In the genomic region with DNA sequence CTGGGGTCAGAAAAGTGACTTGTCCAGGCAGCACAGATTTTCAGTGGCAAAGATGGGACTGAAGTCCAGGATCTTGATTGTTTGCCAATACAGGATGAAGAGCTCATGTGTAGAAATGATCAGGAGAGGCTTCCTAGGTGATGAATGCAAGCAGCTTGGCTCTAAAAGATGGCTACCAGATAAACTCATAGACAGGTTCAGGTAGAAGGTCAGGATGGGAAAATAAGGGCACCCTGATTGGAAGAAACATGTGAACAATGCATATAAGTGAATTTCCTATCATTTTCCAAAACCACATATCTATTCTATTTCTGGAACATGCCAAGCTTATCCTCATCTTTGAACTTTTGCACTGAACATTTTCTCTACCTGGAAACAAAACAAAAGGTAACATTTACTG, we compare ENCODE assay signal across 25 cellular contexts.
A peak's percentile ranks its signal among the peaks of the same experiment; 100 is the strongest.
DNase-seq lines count a peak whose midpoint lies in the region; ATAC-seq, FAIRE-seq and TF ChIP-seq lines count a peak whose summit lies in the region.
"Had no signal": no experiment of that assay in that cellular context is flagged by ENCODE, and none has a peak within 500 bp of the region (broad histone marks: within the 10 kb centered on the region; RNA-seq: fewer than 3 reads in every experiment).

No MANE protein-coding gene starts in this region.

- no peak for DNase-seq in MCF 10A (ENCODE audit: unreplicated experiment)
- DNase-seq in mammary epithelial cell = no peak
- DNase-seq in K562 (ENCODE audit: extremely low read depth in 1 of 4, low spot score in 3 of 4) = no peak
- no peak for DNase-seq in NCI-H128 (lab: John Stamatoyannopoulos, UW; ENCODE audit: unreplicated experiment)
- DNase-seq in NCI-H2029 treated with DMSO at 0.1 percent for 48 hours (lab: John Stamatoyannopoulos, UW) = no peak
- DNase-seq: AML-193; CD4-positive, alpha-beta T cell; DND-41; Kasumi-1; MV-4-11; NCI-H1105 treated with DMSO at 0.1 percent for 48 hours; NCI-H2029; NCI-H226; NCI-H524; NCI-H774; SHP77; T-helper 1 cell had no signal

- TF ChIP-seq RAD21 in K562 (CRISPR knock-in tag; conservative IDR thresholded peaks at IDR 0.05 in 1 of 2, IDR thresholded peaks at IDR 0.05 in 1 of 2) = no peak

- no peak overlapping the region for H3K4me3 Mint-ChIP-seq in MCF 10A (ENCODE audit: unreplicated experiment)
- H3K4me3 Mint-ChIP-seq: CD4-positive, alpha-beta T cell had no signal

- H3K36me3 ChIP-seq in mammary epithelial cell (ENCODE audit: insufficient read depth, low read length) (no peaks in the 10 kb centered on the region), K562 (ENCODE audit: control insufficient read depth, insufficient read depth, low read length) (no peaks in the 10 kb centered on the region; the same call in 2 of the 3 replicates), parathyroid adenoma (ENCODE audit: control insufficient read depth, insufficient read depth, low read length) (no peaks in the 10 kb centered on the region)
- H3K36me3 ChIP-seq: BLaER1 treated with 17β-estradiol and CSF1 and Interleukin-3, amounts not matched to agents 10 nM and 100 nM had no signal

- no peaks in the 10 kb centered on the region for H3K27me3 Mint-ChIP-seq in MCF 10A (ENCODE audit: insufficient read depth, unreplicated experiment)
- H3K27me3 Mint-ChIP-seq: CD4-positive, alpha-beta T cell had no signal

- POLR2A ChIA-PET in MCF 10A (lab: Yijun Ruan, JAX) (interaction anchor here (0.6 kb wide), 1 partner anchor 332 kb away, joined by 3 read pairs; no protein-coding TSS in a partner anchor), K562 (lab: Yijun Ruan, JAX) (no interaction called here)

- peak; percentile 19 for FAIRE-seq in K562 (lab: Jason Lieb, UNC)
- FAIRE-seq: A204.1, GM19239, H54 had no signal

- H3K79me2 ChIP-seq in mammary epithelial cell (ENCODE audit: insufficient read depth, low read length) (no peaks in the 10 kb centered on the region), K562 (ENCODE audit: control insufficient read depth, insufficient read depth, low read length) (no peaks in the 10 kb centered on the region), parathyroid adenoma (no peaks in the 10 kb centered on the region)

- intact Hi-C loops in MCF 10A (cut with micrococcal nuclease) (no loop called here), mammary epithelial cell (cut with micrococcal nuclease) (no loop called here), K562 (cut with micrococcal nuclease) (no loop called here)

- no peak overlapping the region for H3K4me3 ChIP-seq in mammary epithelial cell (replicated peaks in 1 of 3; ENCODE audit: insufficient read depth in 1 of 3, low read depth in 2 of 3, low read length in 3 of 3)
- no peak overlapping the region for H3K4me3 ChIP-seq in K562
- H3K4me3 ChIP-seq in parathyroid adenoma (ENCODE audit: low read depth, low read length) = no peak overlapping the region
- H3K4me3 ChIP-seq: BLaER1 treated with 17β-estradiol and CSF1 and Interleukin-3, amounts not matched to agents 10 nM and 100 nM had no signal

- CTCF ChIA-PET in MCF 10A (lab: Yijun Ruan, JAX) (interaction anchor here (1.5 kb wide), 1 partner anchor 151 kb away, joined by 4 read pairs; no protein-coding TSS in a partner anchor), mammary epithelial cell (lab: Charles Lee; ENCODE audit: low non-redundant PET) (no interaction called here), K562 (lab: Yijun Ruan, JAX; ENCODE audit: low intra/inter-chr PET ratio) (no interaction called here)

- H3K27ac Mint-ChIP-seq in MCF 10A (ENCODE audit: low read depth, unreplicated experiment) = peak overlapping the region; percentile 43
- H3K27ac Mint-ChIP-seq: CD4-positive, alpha-beta T cell had no signal

- TF ChIP-seq CTCF in MCF 10A (IDR thresholded peaks at IDR 0.05; ENCODE audit: unreplicated experiment) = no peak
- no peak for TF ChIP-seq CTCF in mammary epithelial cell (conservative IDR thresholded peaks at IDR 0.05 in 1 of 2, IDR thresholded peaks at IDR 0.05 in 1 of 2; ENCODE audit: extremely low read depth in 1 of 2, insufficient read depth in 1 of 2, low read depth in 1 of 2, low read length in 2 of 2)
- TF ChIP-seq CTCF in K562 (IDR thresholded peaks at IDR 0.05 in 2 of 3, conservative IDR thresholded peaks at IDR 0.05 in 1 of 3; ENCODE audit: insufficient read depth in 2 of 3, low read depth in 1 of 3, low read length in 3 of 3) = no peak
- no peak for TF ChIP-seq CTCF in parathyroid adenoma (IDR thresholded peaks at IDR 0.05)

- H3K9me1 ChIP-seq in K562 (ENCODE audit: control insufficient read depth, insufficient read depth, low read length) = no peaks in the 10 kb centered on the region

- H4K20me1 ChIP-seq in mammary epithelial cell (ENCODE audit: insufficient read depth, low read length) (no peaks in the 10 kb centered on the region), K562 (replicated peaks; ENCODE audit: control insufficient read depth, insufficient read depth, low read length) (no peaks in the 10 kb centered on the region)
- H4K20me1 ChIP-seq: BLaER1 treated with 17β-estradiol and CSF1 and Interleukin-3, amounts not matched to agents 10 nM and 100 nM had no signal

- ATAC-seq in K562 = no peak
- no peak for ATAC-seq in GM21576 (IDR thresholded peaks at IDR 0.05; ENCODE audit: unreplicated experiment)

- H3K36me3 Mint-ChIP-seq in MCF 10A (ENCODE audit: insufficient read depth, unreplicated experiment) = peaks cover 12% of the 10 kb centered on the region

- H3K4me2 ChIP-seq in mammary epithelial cell (ENCODE audit: insufficient read depth, low read depth, low read length) (no peak overlapping the region), K562 (ENCODE audit: insufficient read depth, low read length) (no peak overlapping the region), parathyroid adenoma (ENCODE audit: low read length) (peak overlapping the region; percentile 24)
- H3K4me2 ChIP-seq: BLaER1 treated with 17β-estradiol and CSF1 and Interleukin-3, amounts not matched to agents 10 nM and 100 nM had no signal

- H3K4me1 ChIP-seq in mammary epithelial cell (ENCODE audit: insufficient read depth, low read length) (peaks cover 7% of the 10 kb centered on the region), K562 (replicated peaks in 1 of 2; ENCODE audit: control insufficient read depth in 2 of 2, insufficient read depth in 2 of 2, low read length in 2 of 2) (no peaks in the 10 kb centered on the region; a peak in 1 of 5 replicates), parathyroid adenoma (peaks cover 12% of the 10 kb centered on the region)

- H3K9ac ChIP-seq in mammary epithelial cell (ENCODE audit: insufficient read depth, low read length) (no peak overlapping the region), K562 (ENCODE audit: insufficient read depth in 1 of 2, low read depth in 2 of 2, low read length in 2 of 2) (no peak overlapping the region), parathyroid adenoma (no peak overlapping the region)
- H3K9ac ChIP-seq: BLaER1 treated with 17β-estradiol and CSF1 and Interleukin-3, amounts not matched to agents 10 nM and 100 nM had no signal

- TF ChIP-seq EP300 in K562 (IDR thresholded peaks at IDR 0.05; ENCODE audit: low read length) = no peak

- no peaks in the 10 kb centered on the region for H3K9me3 ChIP-seq in mammary epithelial cell (replicated peaks; ENCODE audit: insufficient read depth, low read length)
- no peaks in the 10 kb centered on the region for H3K9me3 ChIP-seq in K562 (replicated peaks; ENCODE audit: control insufficient read depth, insufficient read depth, low read depth, low read length)
- no peaks in the 10 kb centered on the region for H3K9me3 ChIP-seq in parathyroid adenoma (ENCODE audit: control insufficient read depth, low read length)

- peaks cover 11% of the 10 kb centered on the region for H3K9me3 Mint-ChIP-seq in MCF 10A (ENCODE audit: unreplicated experiment)

- H3K27ac ChIP-seq in mammary epithelial cell (ENCODE audit: insufficient read depth, low read depth, low read length) (no peak overlapping the region), K562 (ENCODE audit: extremely low read depth, low read depth, low read length) (no peak overlapping the region), parathyroid adenoma (peak overlapping the region; percentile 54)
- H3K27ac ChIP-seq: BLaER1 treated with 17β-estradiol and CSF1 and Interleukin-3, amounts not matched to agents 10 nM and 100 nM; HL-60; RWPE1 had no signal

- no peak overlapping the region for H2AFZ ChIP-seq in mammary epithelial cell (ENCODE audit: low read depth, low read length)
- H2AFZ ChIP-seq in K562 (ENCODE audit: low read depth, low read length) = no peak overlapping the region
- H2AFZ ChIP-seq in parathyroid adenoma = no peak overlapping the region

- no peak for TF ChIP-seq POLR2A in K562 (conservative IDR thresholded peaks at IDR 0.05)

- dilution Hi-C loops in mammary epithelial cell (cut with HindIII; ENCODE audit: low sequenced_read_pairs) = no loop called here

- H3K27me3 ChIP-seq in mammary epithelial cell (ENCODE audit: insufficient read depth, low read length) (no peaks in the 10 kb centered on the region), K562 (ENCODE audit: control insufficient read depth in 2 of 2, insufficient read depth in 2 of 2, low read length in 2 of 2) (no peaks in the 10 kb centered on the region), parathyroid adenoma (ENCODE audit: control insufficient read depth, insufficient read depth, low read length) (no peaks in the 10 kb centered on the region)
- H3K27me3 ChIP-seq: BLaER1 treated with 17β-estradiol and CSF1 and Interleukin-3, amounts not matched to agents 10 nM and 100 nM had no signal

- no TSS peak for BruUV-seq in MCF 10A (replicated peaks; lab: Mats Ljungman, UMichigan)
- no TSS peak for BruUV-seq in mammary epithelial cell (replicated peaks; lab: Mats Ljungman, UMichigan)
- no TSS peak for BruUV-seq in K562 (replicated peaks; lab: Mats Ljungman, UMichigan)

- in situ Hi-C loops in mammary epithelial cell (cut with MboI; ENCODE audit: low sequenced_read_pairs in 2 of 2) = no loop called here
- in situ Hi-C loops in K562 (cut with MboI) = no loop called here

- peaks cover 23% of the 10 kb centered on the region for H3K4me1 Mint-ChIP-seq in MCF 10A (ENCODE audit: insufficient read depth, unreplicated experiment)

TF ChIP-seq in K562, 482 proteins besides CTCF, POLR2A, EP300 and RAD21 (continues in another document):
- TF ChIP-seq, protein P1, sequence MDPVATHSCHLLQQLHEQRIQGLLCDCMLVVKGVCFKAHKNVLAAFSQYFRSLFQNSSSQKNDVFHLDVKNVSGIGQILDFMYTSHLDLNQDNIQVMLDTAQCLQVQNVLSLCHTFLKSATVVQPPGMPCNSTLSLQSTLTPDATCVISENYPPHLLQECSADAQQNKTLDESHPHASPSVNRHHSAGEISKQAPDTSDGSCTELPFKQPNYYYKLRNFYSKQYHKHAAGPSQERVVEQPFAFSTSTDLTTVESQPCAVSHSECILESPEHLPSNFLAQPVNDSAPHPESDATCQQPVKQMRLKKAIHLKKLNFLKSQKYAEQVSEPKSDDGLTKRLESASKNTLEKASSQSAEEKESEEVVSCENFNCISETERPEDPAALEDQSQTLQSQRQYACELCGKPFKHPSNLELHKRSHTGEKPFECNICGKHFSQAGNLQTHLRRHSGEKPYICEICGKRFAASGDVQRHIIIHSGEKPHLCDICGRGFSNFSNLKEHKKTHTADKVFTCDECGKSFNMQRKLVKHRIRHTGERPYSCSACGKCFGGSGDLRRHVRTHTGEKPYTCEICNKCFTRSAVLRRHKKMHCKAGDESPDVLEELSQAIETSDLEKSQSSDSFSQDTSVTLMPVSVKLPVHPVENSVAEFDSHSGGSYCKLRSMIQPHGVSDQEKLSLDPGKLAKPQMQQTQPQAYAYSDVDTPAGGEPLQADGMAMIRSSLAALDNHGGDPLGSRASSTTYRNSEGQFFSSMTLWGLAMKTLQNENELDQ (CRISPR knock-in tag; IDR thresholded peaks at IDR 0.05; ENCODE audit: borderline replicate concordance) = no peak
